ENCODE assay signal across 1 cellular context in the genomic region with DNA sequence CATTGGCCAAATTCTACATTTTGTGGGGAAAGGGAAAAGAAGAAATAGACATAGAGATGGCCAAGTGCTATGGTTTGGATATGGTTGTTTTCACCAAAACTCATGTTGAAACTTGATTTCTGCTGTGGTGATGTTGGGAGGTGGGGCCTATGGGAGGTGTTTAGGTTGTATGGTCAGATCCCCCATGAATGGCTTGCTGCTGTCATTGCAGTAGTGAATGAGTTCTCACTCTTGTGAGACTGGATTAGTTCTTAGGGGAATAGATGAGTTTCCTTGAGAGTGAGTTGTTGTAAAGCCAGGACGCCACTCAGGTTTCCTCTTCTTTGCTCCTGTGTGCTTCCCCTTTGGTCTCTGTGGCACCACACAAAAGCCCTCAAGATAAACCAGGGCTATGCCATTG.
TF ChIP-seq lines count a peak whose summit lies in the region.

No MANE protein-coding gene starts in this region.

TF ChIP-seq in GM12878, 131 proteins besides CTCF, POLR2A, EP300 and RAD21 (continued from another document):
- TF ChIP-seq NR2C2 (IDR thresholded peaks at IDR 0.05; ENCODE audit: borderline replicate concordance, control insufficient read depth, insufficient read length, low read depth) (no peak), SUPT20H (IDR thresholded peaks at IDR 0.05; ENCODE audit: borderline replicate concordance, control insufficient read depth, low read depth, low read length) (no peak), RAD51 (IDR thresholded peaks at IDR 0.05) (no peak), MYB (IDR thresholded peaks at IDR 0.05; ENCODE audit: borderline replicate concordance, low read depth, low read length) (no peak), IRF4 (IDR thresholded peaks at IDR 0.05; ENCODE audit: low read depth, low read length) (no peak)
- TF ChIP-seq, protein P1, sequence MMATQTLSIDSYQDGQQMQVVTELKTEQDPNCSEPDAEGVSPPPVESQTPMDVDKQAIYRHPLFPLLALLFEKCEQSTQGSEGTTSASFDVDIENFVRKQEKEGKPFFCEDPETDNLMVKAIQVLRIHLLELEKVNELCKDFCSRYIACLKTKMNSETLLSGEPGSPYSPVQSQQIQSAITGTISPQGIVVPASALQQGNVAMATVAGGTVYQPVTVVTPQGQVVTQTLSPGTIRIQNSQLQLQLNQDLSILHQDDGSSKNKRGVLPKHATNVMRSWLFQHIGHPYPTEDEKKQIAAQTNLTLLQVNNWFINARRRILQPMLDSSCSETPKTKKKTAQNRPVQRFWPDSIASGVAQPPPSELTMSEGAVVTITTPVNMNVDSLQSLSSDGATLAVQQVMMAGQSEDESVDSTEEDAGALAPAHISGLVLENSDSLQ (IDR thresholded peaks at IDR 0.05), result no peak
